Comparison of ENCODE assay signal across 1 cellular context in the genomic region with DNA sequence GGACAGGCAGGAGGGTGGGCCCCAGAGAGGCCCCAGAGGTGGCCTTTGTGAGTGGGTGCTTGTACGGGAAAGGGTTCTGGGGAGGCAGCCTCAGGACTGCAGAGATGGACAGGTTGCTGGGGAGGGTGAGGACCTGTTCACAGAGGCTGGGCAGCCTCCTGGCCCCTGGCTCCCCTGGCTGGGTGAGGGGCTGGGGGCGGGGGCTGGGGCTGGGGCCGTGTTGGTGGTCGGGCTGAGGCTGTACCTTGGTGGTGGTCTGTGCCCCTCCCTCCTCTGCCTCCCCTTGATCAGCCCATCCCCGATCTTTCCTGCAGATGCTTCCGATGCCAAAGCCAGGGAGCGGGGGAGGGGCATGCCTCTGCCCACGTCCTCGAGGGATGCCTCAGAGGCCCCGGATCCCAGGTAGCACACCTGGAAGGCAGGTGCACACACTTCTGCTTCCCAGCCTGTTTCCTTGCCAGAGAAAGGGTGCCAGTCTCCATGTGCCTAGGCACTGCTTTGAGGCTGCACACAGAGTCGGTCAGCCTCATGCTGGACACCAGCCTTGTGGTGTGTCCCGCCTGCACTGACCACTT.
A peak's percentile ranks its signal among the peaks of the same experiment; 100 is the strongest.
TF ChIP-seq lines count a peak whose summit lies in the region.

No MANE protein-coding gene starts in this region.

TF ChIP-seq in HEK293, 187 proteins besides CTCF, POLR2A, EP300 and RAD21:
- TF ChIP-seq ZEB2 (tag by site-specific recombination; IDR thresholded peaks at IDR 0.05) (peak; percentile 20; the same call in 1 of the 2 replicates), ZNF112 (tag by site-specific recombination; IDR thresholded peaks at IDR 0.05) (no peak)
- TF ChIP-seq, protein P1, sequence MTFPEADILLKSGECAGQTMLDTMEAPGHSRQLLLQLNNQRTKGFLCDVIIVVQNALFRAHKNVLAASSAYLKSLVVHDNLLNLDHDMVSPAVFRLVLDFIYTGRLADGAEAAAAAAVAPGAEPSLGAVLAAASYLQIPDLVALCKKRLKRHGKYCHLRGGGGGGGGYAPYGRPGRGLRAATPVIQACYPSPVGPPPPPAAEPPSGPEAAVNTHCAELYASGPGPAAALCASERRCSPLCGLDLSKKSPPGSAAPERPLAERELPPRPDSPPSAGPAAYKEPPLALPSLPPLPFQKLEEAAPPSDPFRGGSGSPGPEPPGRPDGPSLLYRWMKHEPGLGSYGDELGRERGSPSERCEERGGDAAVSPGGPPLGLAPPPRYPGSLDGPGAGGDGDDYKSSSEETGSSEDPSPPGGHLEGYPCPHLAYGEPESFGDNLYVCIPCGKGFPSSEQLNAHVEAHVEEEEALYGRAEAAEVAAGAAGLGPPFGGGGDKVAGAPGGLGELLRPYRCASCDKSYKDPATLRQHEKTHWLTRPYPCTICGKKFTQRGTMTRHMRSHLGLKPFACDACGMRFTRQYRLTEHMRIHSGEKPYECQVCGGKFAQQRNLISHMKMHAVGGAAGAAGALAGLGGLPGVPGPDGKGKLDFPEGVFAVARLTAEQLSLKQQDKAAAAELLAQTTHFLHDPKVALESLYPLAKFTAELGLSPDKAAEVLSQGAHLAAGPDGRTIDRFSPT (tag by site-specific recombination; IDR thresholded peaks at IDR 0.05), result peak; percentile 13; the same call in 1 of the 2 replicates
